17 cellular contexts compared by ENCODE assay signal in genomic region chr19:35449347-35450043, GRCh38. TPM values are rescaled to one million over a fixed set of nuclear protein-coding genes. Genes with fewer than 3 reads are reported as not detected.
DNase-seq lines count a peak whose midpoint lies in the region; ATAC-seq and TF ChIP-seq lines count a peak whose summit lies in the region.
"Had no signal": no experiment of that assay in that cellular context is flagged by ENCODE, and none has a peak within 500 bp of the region (broad histone marks: within the 10 kb centered on the region; RNA-seq: fewer than 3 reads in every experiment).

No MANE protein-coding gene starts in this region.

- no peak for ATAC-seq in SK-N-SH treated with all-trans-retinoic acid at 6 μM for 48 hours
- ATAC-seq in HG03196 (IDR thresholded peaks at IDR 0.05; ENCODE audit: unreplicated experiment) = no peak

- TF ChIP-seq POLR2A in transverse colon (IDR thresholded peaks at IDR 0.05) = no peak

- no peaks in the 10 kb centered on the region for H4K20me1 ChIP-seq in SK-N-SH (ENCODE audit: insufficient read depth)

- H3K27ac ChIP-seq in SK-N-SH (ENCODE audit: low read depth in 2 of 2, low read length in 1 of 2) = no peak overlapping the region
- peak overlapping the region; percentile 9 to 52 (median 30) for H3K27ac ChIP-seq in transverse colon
- H3K27ac ChIP-seq in substantia nigra (ENCODE audit: low read depth, low read length, poor library complexity, severe bottlenecking) = no peak overlapping the region
- H3K27ac ChIP-seq: epithelial cell of prostate, GM23248, right atrium auricular region, thyroid gland had no signal

- H3K79me2 ChIP-seq in SK-N-SH (ENCODE audit: insufficient read depth) = no peaks in the 10 kb centered on the region

- H3K4me2 ChIP-seq in SK-N-SH = no peak overlapping the region

- H2AFZ ChIP-seq in SK-N-SH (ENCODE audit: low read depth) = no peak overlapping the region
- H2AFZ ChIP-seq: GM23248 had no signal

- TF ChIP-seq EP300 in SK-N-SH (IDR thresholded peaks at IDR 0.05; ENCODE audit: borderline replicate concordance in 1 of 2, low read depth in 1 of 2, low read length in 1 of 2) (no peak), transverse colon (IDR thresholded peaks at IDR 0.05; ENCODE audit: low read depth) (no peak)

- intact Hi-C loops in transverse colon (cut with DNase I; ENCODE audit: low total_unique reads) = no loop called here

- H3K9ac ChIP-seq in SK-N-SH = no peak overlapping the region
- H3K9ac ChIP-seq: GM23248 had no signal

- H3K36me3 ChIP-seq in SK-N-SH (replicated peaks in 1 of 2; ENCODE audit: control insufficient read depth in 1 of 2, insufficient read depth in 2 of 2, low read length in 1 of 2) (no peaks in the 10 kb centered on the region), transverse colon (no peaks in the 10 kb centered on the region)
- H3K36me3 ChIP-seq: breast epithelium, right atrium auricular region, thyroid gland had no signal

- TF ChIP-seq RAD21 in SK-N-SH (IDR thresholded peaks at IDR 0.05; ENCODE audit: low read length) = no peak

- CTCF ChIA-PET in SK-N-SH (lab: Yijun Ruan, JAX) = interaction anchor here (1.3 to 1.9 kb wide), 2 partner anchors 46 to 97 kb away, joined by 3 to 6 read pairs; no protein-coding TSS in a partner anchor

- H3K9me3 ChIP-seq in SK-N-SH = no peaks in the 10 kb centered on the region
- H3K9me3 ChIP-seq in transverse colon = no peaks in the 10 kb centered on the region
- H3K9me3 ChIP-seq: breast epithelium, right atrium auricular region, thyroid gland had no signal

- no peak for TF ChIP-seq CTCF in SK-N-SH (IDR thresholded peaks at IDR 0.05)
- TF ChIP-seq CTCF in epithelial cell of esophagus (IDR thresholded peaks at IDR 0.05; ENCODE audit: insufficient read depth, low read depth, low read length, missing control alignments) = no peak
- no peak for TF ChIP-seq CTCF in transverse colon (IDR thresholded peaks at IDR 0.05)

- peaks cover 84% of the 10 kb centered on the region for H3K27me3 ChIP-seq in SK-N-SH (ENCODE audit: insufficient read depth)
- H3K27me3 ChIP-seq in transverse colon = no peaks in the 10 kb centered on the region
- H3K27me3 ChIP-seq: breast epithelium, right atrium auricular region, thyroid gland had no signal

- POLR2A ChIA-PET in SK-N-SH (lab: Yijun Ruan, JAX) = no interaction called here

- H3K4me3 ChIP-seq in SK-N-SH (ENCODE audit: low read depth in 2 of 2, low read length in 1 of 2) (no peak overlapping the region), epithelial cell of esophagus (ENCODE audit: low read length) (no peak overlapping the region), transverse colon (no peak overlapping the region)
- H3K4me3 ChIP-seq: breast epithelium, GM23248, right atrium auricular region, thyroid gland had no signal

- 8% methylated on average over 16 of the region's 27 CpGs for WGBS in SK-N-SH (ENCODE audit: low lambda C conversion rate)
- 60% methylated on average over 27 of the region's 27 CpGs; no CpG with 5 or more reads in 1 of the 2 donors for WGBS in transverse colon (ENCODE audit: low coverage in 1 of 2), 2 donors

- H3K4me1 ChIP-seq in SK-N-SH (ENCODE audit: control insufficient read depth in 1 of 2, insufficient read depth in 2 of 2, low read depth in 1 of 2, low read length in 1 of 2) (peaks cover 0 to 4% of the 10 kb centered on the region in 2 experiments; a peak in 1 of 4 replicates), transverse colon (peaks cover 0 to 22% (median 2%) of the 10 kb centered on the region in 4 donors)
- H3K4me1 ChIP-seq: breast epithelium, thyroid gland had no signal

- in situ Hi-C loops in transverse colon (cut with MboI; ENCODE audit: low pct_ligation_motif_present in 1 of 4, low pct_unique_long_range_greater_than_20kb in 1 of 4, low sequenced_read_pairs in 3 of 4) = loop anchor here in 1 of 4 donors (25.0 kb wide), 1 partner anchor 87 kb away; the partner anchor contains the start of genes FFAR3 and GPR42

- H3F3A ChIP-seq in SK-N-SH (replicated peaks; ENCODE audit: insufficient read depth) = no peaks in the 10 kb centered on the region

- DNase-seq in SK-N-SH (peak; percentile 37), NCI-H146 treated with DMSO at 0.1 percent for 48 hours (lab: John Stamatoyannopoulos, UW; ENCODE audit: unreplicated experiment) (peak; percentile 69), epithelial cell of esophagus (ENCODE audit: low read depth) (peak; percentile 19), transverse colon (no peak), substantia nigra (lab: John Stamatoyannopoulos, UW) (no peak)
- no peak for DNase-seq in stimulated activated CD4-positive, alpha-beta T cell treated with anti-CD3 and anti-CD28 coated beads, Interleukin-4, amount 100 ng/mL, for 1 hour
- DNase-seq: activated CD4-positive, alpha-beta T cell treated with anti-CD3 and anti-CD28 coated beads, Interleukin-2, amount 50 U/mL, for 1 hour; activated effector memory CD4-positive, alpha-beta T cell treated with anti-CD3 and anti-CD28 coated beads, Interleukin-2, amount 50 U/mL, for 16 hours; GM23248; midbrain; thyroid gland had no signal

- no peaks in the 10 kb centered on the region for H3K9me2 ChIP-seq in SK-N-SH

TF ChIP-seq in SK-N-SH, 30 proteins besides CTCF, POLR2A, EP300 and RAD21 (continues in another document):
- no peak for TF ChIP-seq TCF12 (IDR thresholded peaks at IDR 0.05)
- TF ChIP-seq FOSL2 (IDR thresholded peaks at IDR 0.05; ENCODE audit: borderline replicate concordance, low read depth) = no peak
- no peak for TF ChIP-seq YY1 (IDR thresholded peaks at IDR 0.05; ENCODE audit: low read depth)
- TF ChIP-seq RXRA (IDR thresholded peaks at IDR 0.05; ENCODE audit: borderline replicate concordance, low read depth) = no peak
- TF ChIP-seq NRF1 (IDR thresholded peaks at IDR 0.05; ENCODE audit: low read depth, low read length) = no peak
- no peak for TF ChIP-seq SMC3 (IDR thresholded peaks at IDR 0.05; ENCODE audit: low read depth, low read length)
- TF ChIP-seq NFIC (IDR thresholded peaks at IDR 0.05; ENCODE audit: borderline replicate concordance) = no peak
- no peak for TF ChIP-seq MAX (IDR thresholded peaks at IDR 0.05; ENCODE audit: low read depth)

TF ChIP-seq in SK-N-SH treated with all-trans-retinoic acid at 6 μM for 48 hours, 23 proteins besides CTCF, POLR2A, EP300 and RAD21:
- TF ChIP-seq TSHZ2 (CRISPR knock-in tag; IDR thresholded peaks at IDR 0.05) (no peak), ESRRG (CRISPR knock-in tag; IDR thresholded peaks at IDR 0.05) (no peak), ZNF565 (CRISPR knock-in tag; conservative IDR thresholded peaks at IDR 0.05; ENCODE audit: low read depth) (no peak), ZFP3 (CRISPR knock-in tag; IDR thresholded peaks at IDR 0.05) (no peak), TCF4 (CRISPR knock-in tag; IDR thresholded peaks at IDR 0.05; ENCODE audit: borderline replicate concordance) (no peak), ZC3H10 (CRISPR knock-in tag; IDR thresholded peaks at IDR 0.05) (no peak), CSDC2 (CRISPR knock-in tag; IDR thresholded peaks at IDR 0.05) (no peak), TOX (CRISPR knock-in tag; IDR thresholded peaks at IDR 0.05; ENCODE audit: borderline replicate concordance) (no peak)
- TF ChIP-seq, protein P1, sequence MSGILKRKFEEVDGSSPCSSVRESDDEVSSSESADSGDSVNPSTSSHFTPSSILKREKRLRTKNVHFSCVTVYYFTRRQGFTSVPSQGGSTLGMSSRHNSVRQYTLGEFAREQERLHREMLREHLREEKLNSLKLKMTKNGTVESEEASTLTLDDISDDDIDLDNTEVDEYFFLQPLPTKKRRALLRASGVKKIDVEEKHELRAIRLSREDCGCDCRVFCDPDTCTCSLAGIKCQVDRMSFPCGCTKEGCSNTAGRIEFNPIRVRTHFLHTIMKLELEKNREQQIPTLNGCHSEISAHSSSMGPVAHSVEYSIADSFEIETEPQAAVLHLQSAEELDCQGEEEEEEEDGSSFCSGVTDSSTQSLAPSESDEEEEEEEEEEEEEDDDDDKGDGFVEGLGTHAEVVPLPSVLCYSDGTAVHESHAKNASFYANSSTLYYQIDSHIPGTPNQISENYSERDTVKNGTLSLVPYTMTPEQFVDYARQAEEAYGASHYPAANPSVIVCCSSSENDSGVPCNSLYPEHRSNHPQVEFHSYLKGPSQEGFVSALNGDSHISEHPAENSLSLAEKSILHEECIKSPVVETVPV (CRISPR knock-in tag; IDR thresholded peaks at IDR 0.05) = no peak

RNA-seq across cellular contexts. Expression of gene FFAR2, which starts 1.4 kb away (rescaled TPM):
- not detected in 2 replicates for polyA plus RNA-seq in SK-N-SH (2012; rRNA removed)
- not detected in 2 replicates for polyA plus RNA-seq in SK-N-SH (2012; cell fraction: cytosol; rRNA removed)
- polyA plus RNA-seq in SK-N-SH (2012; cell fraction: nucleus; rRNA removed) = not detected in 2 replicates
- 1 to 10 TPM in 1 of 4 donors, under 1 TPM in 1, not detected in 2; 0.32 to 2.2 TPM for total RNA-seq in transverse colon
- total RNA-seq: GM23248 had no signal
- polyA plus RNA-seq: GM23248, IgD-negative memory B cell had no signal

RNA-seq across cellular contexts. Expression of gene KRTDAP, which starts 40.8 kb away (rescaled TPM):
- polyA plus RNA-seq in SK-N-SH (2012; rRNA removed) = not detected in 2 replicates
- not detected in 2 replicates for polyA plus RNA-seq in SK-N-SH (2012; cell fraction: cytosol; rRNA removed)
- polyA plus RNA-seq in SK-N-SH (2012; cell fraction: nucleus; rRNA removed) = not detected in 2 replicates
- total RNA-seq in transverse colon = not detected
- total RNA-seq: breast epithelium, GM23248, right atrium auricular region had no signal
- polyA plus RNA-seq: GM23248, IgD-negative memory B cell had no signal

Comparison
In these comparisons a context has a peak if more than half of its experiments do, and no peak if none do; other contexts are left out.
1. DNase-seq: peak in SK-N-SH (single experiment), NCI-H146 treated with DMSO at 0.1 percent for 48 hours (single experiment) and epithelial cell of esophagus (single experiment); none in transverse colon (single experiment), stimulated activated CD4-positive, alpha-beta T cell treated with anti-CD3 and anti-CD28 coated beads, Interleukin-4, amount 100 ng/mL, for 1 hour (single experiment) and substantia nigra (0 of 49).
2. H3K27ac ChIP-seq: peak in transverse colon (4 of 4); none in SK-N-SH (0 of 2) and substantia nigra (single experiment).